Comparison of ENCODE assay signal across 8 cellular contexts in the genomic region with DNA sequence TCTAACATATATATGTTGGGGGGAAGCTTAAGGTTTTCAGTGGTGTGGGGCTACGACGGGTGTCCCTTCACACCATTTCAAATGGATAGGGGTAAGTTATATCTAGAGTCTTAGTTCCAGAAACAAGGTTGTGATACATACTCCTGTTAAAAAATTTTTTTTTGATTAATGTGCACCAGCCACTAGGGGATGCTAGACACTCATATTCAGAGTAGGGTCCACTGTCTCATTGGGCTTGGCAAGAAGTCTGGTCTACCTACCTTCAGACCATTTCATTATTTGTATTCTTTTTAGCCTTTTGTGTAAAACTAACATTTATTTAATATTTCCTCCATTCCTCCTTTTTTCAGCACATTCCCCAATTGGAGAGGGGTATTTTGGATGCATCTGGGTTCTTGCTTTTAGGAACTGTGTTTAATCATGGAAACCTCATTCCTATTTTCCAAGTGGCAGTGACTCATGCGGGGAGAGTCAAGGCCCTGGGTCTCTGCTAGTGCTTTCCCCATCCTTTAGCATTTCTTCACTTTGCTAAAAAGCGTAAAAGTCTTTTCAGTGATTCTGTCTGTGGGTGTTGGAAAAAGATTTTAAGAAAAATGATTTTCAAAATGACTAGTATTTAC. TPM values are rescaled to one million over a fixed set of nuclear protein-coding genes. Genes with fewer than 3 reads are reported as not detected.
DNase-seq lines count a peak whose midpoint lies in the region; ATAC-seq and TF ChIP-seq lines count a peak whose summit lies in the region.

No MANE protein-coding gene starts in this region.

- no peak for TF ChIP-seq POLR2A in heart left ventricle (IDR thresholded peaks at IDR 0.05)

- H3K4me3 ChIP-seq in heart left ventricle, result no peak overlapping the region

- no peaks in the 10 kb centered on the region for H3K36me3 ChIP-seq in heart left ventricle

- intact Hi-C loops in heart left ventricle (cut with DNase I) (no loop called here), left cardiac atrium (cut with DNase I) (no loop called here)

- peak in 10 of 12 donors; percentile 8 to 43 (median 18) for TF ChIP-seq CTCF in heart left ventricle (IDR thresholded peaks at IDR 0.05)

- ATAC-seq in heart left ventricle (no peak), left cardiac atrium (no peak), SK-N-SH treated with all-trans-retinoic acid at 6 μM for 48 hours (peak; percentile 86), GM21576 (IDR thresholded peaks at IDR 0.05; ENCODE audit: unreplicated experiment) (no peak)

- H3K27me3 ChIP-seq in heart left ventricle, result no peaks in the 10 kb centered on the region

- H3K27ac ChIP-seq in heart left ventricle, result no peak overlapping the region

- DNase-seq in heart left ventricle, result no peak
- no peak for DNase-seq in left cardiac atrium
- DNase-seq in LoVo (ENCODE audit: low spot score), result peak; percentile 39
- peak; percentile 54 for DNase-seq in inferior parietal cortex (ENCODE audit: extremely low spot score)
- DNase-seq in activated effector memory CD4-positive, alpha-beta T cell treated with Interleukin-2 at 50 U/mL for 16 hours, result no peak
- no peak for DNase-seq in stimulated activated CD4-positive, alpha-beta T cell treated with anti-CD3 and anti-CD28 coated beads, Interleukin-4, amount 100 ng/mL, for 24 hours

- H3K9me3 ChIP-seq in heart left ventricle, result no peaks in the 10 kb centered on the region

- no peaks in the 10 kb centered on the region for H3K4me1 ChIP-seq in heart left ventricle

- 46 to 66% (median 51%) methylated on average over 4 of the region's 4 CpGs for WGBS in heart left ventricle, 4 donors

TF ChIP-seq in SK-N-SH treated with all-trans-retinoic acid at 6 μM for 48 hours, 23 proteins besides CTCF, POLR2A, EP300 and RAD21:
- TF ChIP-seq ESRRG (CRISPR knock-in tag; IDR thresholded peaks at IDR 0.05), result no peak
- TF ChIP-seq ZNF70 (CRISPR knock-in tag; IDR thresholded peaks at IDR 0.05), result no peak
- TF ChIP-seq, protein P1, sequence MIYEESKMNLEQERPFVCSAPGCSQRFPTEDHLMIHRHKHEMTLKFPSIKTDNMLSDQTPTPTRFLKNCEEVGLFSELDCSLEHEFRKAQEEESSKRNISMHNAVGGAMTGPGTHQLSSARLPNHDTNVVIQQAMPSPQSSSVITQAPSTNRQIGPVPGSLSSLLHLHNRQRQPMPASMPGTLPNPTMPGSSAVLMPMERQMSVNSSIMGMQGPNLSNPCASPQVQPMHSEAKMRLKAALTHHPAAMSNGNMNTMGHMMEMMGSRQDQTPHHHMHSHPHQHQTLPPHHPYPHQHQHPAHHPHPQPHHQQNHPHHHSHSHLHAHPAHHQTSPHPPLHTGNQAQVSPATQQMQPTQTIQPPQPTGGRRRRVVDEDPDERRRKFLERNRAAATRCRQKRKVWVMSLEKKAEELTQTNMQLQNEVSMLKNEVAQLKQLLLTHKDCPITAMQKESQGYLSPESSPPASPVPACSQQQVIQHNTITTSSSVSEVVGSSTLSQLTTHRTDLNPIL (CRISPR knock-in tag; IDR thresholded peaks at IDR 0.05; ENCODE audit: low read depth), result no peak
- TF ChIP-seq ZC3H10 (CRISPR knock-in tag; IDR thresholded peaks at IDR 0.05), result no peak
- no peak for TF ChIP-seq GLIS3 (CRISPR knock-in tag; IDR thresholded peaks at IDR 0.05)
- no peak for TF ChIP-seq TCF4 (CRISPR knock-in tag; IDR thresholded peaks at IDR 0.05; ENCODE audit: borderline replicate concordance)
- TF ChIP-seq, protein P2, sequence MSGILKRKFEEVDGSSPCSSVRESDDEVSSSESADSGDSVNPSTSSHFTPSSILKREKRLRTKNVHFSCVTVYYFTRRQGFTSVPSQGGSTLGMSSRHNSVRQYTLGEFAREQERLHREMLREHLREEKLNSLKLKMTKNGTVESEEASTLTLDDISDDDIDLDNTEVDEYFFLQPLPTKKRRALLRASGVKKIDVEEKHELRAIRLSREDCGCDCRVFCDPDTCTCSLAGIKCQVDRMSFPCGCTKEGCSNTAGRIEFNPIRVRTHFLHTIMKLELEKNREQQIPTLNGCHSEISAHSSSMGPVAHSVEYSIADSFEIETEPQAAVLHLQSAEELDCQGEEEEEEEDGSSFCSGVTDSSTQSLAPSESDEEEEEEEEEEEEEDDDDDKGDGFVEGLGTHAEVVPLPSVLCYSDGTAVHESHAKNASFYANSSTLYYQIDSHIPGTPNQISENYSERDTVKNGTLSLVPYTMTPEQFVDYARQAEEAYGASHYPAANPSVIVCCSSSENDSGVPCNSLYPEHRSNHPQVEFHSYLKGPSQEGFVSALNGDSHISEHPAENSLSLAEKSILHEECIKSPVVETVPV (CRISPR knock-in tag; IDR thresholded peaks at IDR 0.05), result no peak
- no peak for TF ChIP-seq ISL1 (CRISPR knock-in tag; IDR thresholded peaks at IDR 0.05)
- TF ChIP-seq BACH2 (CRISPR knock-in tag; IDR thresholded peaks at IDR 0.05; ENCODE audit: borderline replicate concordance), result no peak
- TF ChIP-seq CSDC2 (CRISPR knock-in tag; IDR thresholded peaks at IDR 0.05), result no peak
- TF ChIP-seq POU6F1 (CRISPR knock-in tag; IDR thresholded peaks at IDR 0.05; ENCODE audit: borderline replicate concordance, low read depth), result no peak
- no peak for TF ChIP-seq ARNTL (CRISPR knock-in tag; IDR thresholded peaks at IDR 0.05; ENCODE audit: borderline replicate concordance, low read depth)
- no peak for TF ChIP-seq RARB (CRISPR knock-in tag; IDR thresholded peaks at IDR 0.05)
- TF ChIP-seq ZFP30 (CRISPR knock-in tag; IDR thresholded peaks at IDR 0.05), result no peak
- no peak for TF ChIP-seq SNAI2 (CRISPR knock-in tag; IDR thresholded peaks at IDR 0.05)
- no peak for TF ChIP-seq ZFP3 (CRISPR knock-in tag; IDR thresholded peaks at IDR 0.05)
TF ChIP-seq in SK-N-SH treated with all-trans-retinoic acid at 6 μM for 48 hours: peak in this region for 0.

RNA-seq across cellular contexts. Expression of gene ANO4, which starts 33.4 kb away (rescaled TPM):
- total RNA-seq in heart left ventricle, result under 1 TPM in 4 of 9 donors, not detected in 5; 0.05 to 0.50 (median 0.23) TPM
- under 1 TPM in 1 of 2 donors, not detected in 1; 0.10 TPM for polyA plus RNA-seq in heart left ventricle
- under 1 TPM; 0.29 to 0.71 TPM for total RNA-seq in left cardiac atrium

Comparison
In these comparisons a context has a peak if more than half of its experiments do, and no peak if none do; other contexts are left out.
1. DNase-seq: peak in LoVo (single experiment) and inferior parietal cortex (single experiment); none in heart left ventricle (0 of 5), left cardiac atrium (single experiment), activated effector memory CD4-positive, alpha-beta T cell treated with Interleukin-2 at 50 U/mL for 16 hours (single experiment) and stimulated activated CD4-positive, alpha-beta T cell treated with anti-CD3 and anti-CD28 coated beads, Interleukin-4, amount 100 ng/mL, for 24 hours (single experiment).